24 cellular contexts compared by ENCODE assay signal in the genomic region with DNA sequence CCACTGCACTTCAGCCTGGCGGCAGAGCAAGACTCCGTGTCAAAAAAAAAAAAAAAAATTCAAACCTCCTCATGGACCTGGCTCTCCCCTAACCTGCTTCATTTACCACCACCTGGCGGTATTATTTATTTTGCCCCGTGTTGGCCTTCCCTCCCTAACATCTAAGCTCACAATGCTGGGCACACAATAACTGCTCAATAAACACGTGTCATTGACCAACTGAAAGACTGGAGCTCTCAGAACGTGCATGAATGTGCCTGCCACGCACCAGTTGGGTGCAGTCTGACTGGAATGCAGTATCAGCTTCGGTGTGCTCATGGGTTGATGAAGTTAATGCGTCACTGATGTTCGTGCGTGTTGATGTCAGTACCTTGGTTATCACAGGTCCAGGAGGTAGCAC.
DNase-seq lines count a peak whose midpoint lies in the region; ATAC-seq, FAIRE-seq and TF ChIP-seq lines count a peak whose summit lies in the region.
"Had no signal": no experiment of that assay in that cellular context is flagged by ENCODE, and none has a peak within 500 bp of the region (broad histone marks: within the 10 kb centered on the region; RNA-seq: fewer than 3 reads in every experiment).

No MANE protein-coding gene starts in this region.

- BruUV-seq in HepG2 (replicated peaks; lab: Mats Ljungman, UMichigan): no TSS peak
- BruUV-seq in K562 (replicated peaks; lab: Mats Ljungman, UMichigan): no TSS peak

- H3K27me3 ChIP-seq in HepG2 (ENCODE audit: control insufficient read depth in 1 of 2, insufficient read depth in 2 of 2, low read length in 2 of 2) (peaks cover 12 to 69% of the 10 kb centered on the region in 2 experiments), right lobe of liver (no peaks in the 10 kb centered on the region), K562 (ENCODE audit: control insufficient read depth in 2 of 2, insufficient read depth in 2 of 2, low read length in 2 of 2) (peaks cover 31 to 53% of the 10 kb centered on the region in 2 experiments)
- H3K27me3 ChIP-seq: BE2C; BLaER1 treated with 17β-estradiol and CSF1 and Interleukin-3, amounts not matched to agents 10 nM and 100 nM had no signal

- no peak for TF ChIP-seq EP300 in HepG2 (IDR thresholded peaks at IDR 0.05; ENCODE audit: low read depth in 2 of 2, low read length in 2 of 2)
- no peak for TF ChIP-seq EP300 in HepG2 (CRISPR knock-in tag; IDR thresholded peaks at IDR 0.05; ENCODE audit: borderline replicate concordance)
- no peak for TF ChIP-seq EP300 in K562 (IDR thresholded peaks at IDR 0.05; ENCODE audit: low read length)

- in situ Hi-C loops in HepG2 (cut with HindIII; ENCODE audit: extremely low pct_ligation_motif_present, low pct_unique_long_range_greater_than_20kb): loop anchor here (25.0 kb wide), 1 partner anchor 414 kb away; no protein-coding TSS in a partner anchor
- in situ Hi-C loops in K562 (cut with MboI): no loop called here

- H3K4me3 ChIP-seq in HepG2 (replicated peaks in 1 of 3; ENCODE audit: insufficient read depth in 1 of 3, low read depth in 2 of 3, low read length in 3 of 3) (no peak overlapping the region), right lobe of liver (no peak overlapping the region), K562 (no peak overlapping the region)
- H3K4me3 ChIP-seq: A549; BLaER1 treated with 17β-estradiol and CSF1 and Interleukin-3, amounts not matched to agents 10 nM and 100 nM; GM12878; GM23338 had no signal

- H3K36me3 ChIP-seq in HepG2 (replicated peaks in 1 of 2; ENCODE audit: control insufficient read depth in 1 of 2, insufficient read depth in 2 of 2, low read length in 2 of 2): no peaks in the 10 kb centered on the region
- no peaks in the 10 kb centered on the region for H3K36me3 ChIP-seq in right lobe of liver
- no peaks in the 10 kb centered on the region for H3K36me3 ChIP-seq in K562 (ENCODE audit: control insufficient read depth, insufficient read depth, low read length)
- H3K36me3 ChIP-seq: BE2C had no signal

- H3K79me2 ChIP-seq in HepG2 (ENCODE audit: insufficient read depth, low read length) (no peaks in the 10 kb centered on the region), K562 (ENCODE audit: control insufficient read depth, insufficient read depth, low read length) (no peaks in the 10 kb centered on the region)

- TF ChIP-seq CTCF in HepG2 (CRISPR knock-in tag; IDR thresholded peaks at IDR 0.05): no peak
- TF ChIP-seq CTCF in right lobe of liver (IDR thresholded peaks at IDR 0.05): no peak
- no peak for TF ChIP-seq CTCF in K562 (IDR thresholded peaks at IDR 0.05 in 2 of 3, conservative IDR thresholded peaks at IDR 0.05 in 1 of 3; ENCODE audit: insufficient read depth in 2 of 3, low read depth in 1 of 3, low read length in 3 of 3)

- intact Hi-C loops in HepG2 (cut with micrococcal nuclease; ENCODE audit: unreplicated experiment) (no loop called here), right lobe of liver (cut with DNase I) (no loop called here), K562 (cut with micrococcal nuclease) (no loop called here)

- no peak for DNase-seq in HepG2 (ENCODE audit: low spot score)
- no peak for DNase-seq in right lobe of liver
- DNase-seq in K562 (ENCODE audit: extremely low read depth in 1 of 4, low spot score in 3 of 4): no peak
- no peak for DNase-seq in urothelium cell line (ENCODE audit: low spot score)
- no peak for DNase-seq in NCI-H226
- DNase-seq: 8988T; ACHN; AML-193; BE2C; CD4-positive, alpha-beta T cell; CD8-positive, alpha-beta memory T cell; DMS 273 treated with DMSO at 0.1 percent for 48 hours; DMS79; EL; GDM1; H9; HFFc6 had no signal

- ATAC-seq in HepG2: no peak
- ATAC-seq in right lobe of liver: no peak
- ATAC-seq in K562: no peak; the same call in 2 of the 3 replicates
- ATAC-seq in GM18519 (IDR thresholded peaks at IDR 0.05; ENCODE audit: low FRiP score, unreplicated experiment): no peak
- ATAC-seq: A549, GM12878, GM23338, HCT116 had no signal

- H4K20me1 ChIP-seq in HepG2 (ENCODE audit: insufficient read depth, low read length): no peaks in the 10 kb centered on the region
- peaks cover 7% of the 10 kb centered on the region; the same call in 1 of the 2 replicates for H4K20me1 ChIP-seq in K562 (replicated peaks; ENCODE audit: control insufficient read depth, insufficient read depth, low read length)

- TF ChIP-seq RAD21 in HepG2 (CRISPR knock-in tag; IDR thresholded peaks at IDR 0.05) (no peak), K562 (CRISPR knock-in tag; conservative IDR thresholded peaks at IDR 0.05 in 1 of 2, IDR thresholded peaks at IDR 0.05 in 1 of 2) (0 out of 4 replicates have a peak, but pooled peaks of 1 of the 2 experiments have one; percentile 7)

- H3K4me1 ChIP-seq in HepG2 (ENCODE audit: insufficient read depth, low read length): peaks cover 8% of the 10 kb centered on the region; the same call in 1 of the 2 replicates
- H3K4me1 ChIP-seq in right lobe of liver: no peaks in the 10 kb centered on the region
- H3K4me1 ChIP-seq in K562 (replicated peaks in 1 of 2; ENCODE audit: control insufficient read depth in 2 of 2, insufficient read depth in 2 of 2, low read length in 2 of 2): peaks cover 0 to 14% of the 10 kb centered on the region in 2 experiments; a peak in 2 of 5 replicates
- H3K4me1 ChIP-seq: BE2C had no signal

- POLR2A ChIA-PET in HepG2 (lab: Yijun Ruan, JAX): no interaction called here
- POLR2A ChIA-PET in K562 (lab: Yijun Ruan, JAX): interaction anchor here (0.7 to 1.1 kb wide), 2 partner anchors 122 to 135 kb away, joined by 3 to 4 read pairs; no protein-coding TSS in a partner anchor

- TF ChIP-seq POLR2A in HepG2 (IDR thresholded peaks at IDR 0.05; ENCODE audit: insufficient read depth in 1 of 2, low read depth in 2 of 2, low read length in 2 of 2) (no peak), right lobe of liver (IDR thresholded peaks at IDR 0.05) (no peak), K562 (conservative IDR thresholded peaks at IDR 0.05) (no peak)

- 41% methylated on average over 11 of the region's 11 CpGs for WGBS in HepG2 (ENCODE audit: low lambda C conversion rate)
- WGBS in right lobe of liver (ENCODE audit: insufficient coverage, low coverage, low lambda C conversion rate, missing lambda C conversion rate): 61% methylated on average over 7 of the region's 11 CpGs
- 3% methylated on average over 11 of the region's 11 CpGs for WGBS in K562 (ENCODE audit: insufficient coverage, low coverage, missing lambda C conversion rate)

- H3K9ac ChIP-seq in HepG2 (ENCODE audit: insufficient read depth, low read depth, low read length): no peak overlapping the region
- H3K9ac ChIP-seq in K562 (ENCODE audit: insufficient read depth in 1 of 2, low read depth in 2 of 2, low read length in 2 of 2): no peak overlapping the region
- H3K9ac ChIP-seq: BLaER1 treated with 17β-estradiol and CSF1 and Interleukin-3, amounts not matched to agents 10 nM and 100 nM had no signal

- no peaks in the 10 kb centered on the region for H3K9me3 ChIP-seq in HepG2 (ENCODE audit: low read length)
- no peaks in the 10 kb centered on the region for H3K9me3 ChIP-seq in right lobe of liver
- H3K9me3 ChIP-seq in K562 (replicated peaks; ENCODE audit: control insufficient read depth, insufficient read depth, low read depth, low read length): no peaks in the 10 kb centered on the region
- H3K9me3 ChIP-seq: A549; BE2C; BLaER1 treated with 17β-estradiol and CSF1 and Interleukin-3, amounts not matched to agents 10 nM and 100 nM had no signal

- H2AFZ ChIP-seq in HepG2 (ENCODE audit: low read length): no peak overlapping the region
- no peak overlapping the region for H2AFZ ChIP-seq in K562 (ENCODE audit: low read depth, low read length)
- H2AFZ ChIP-seq: GM23338 had no signal

- no peaks in the 10 kb centered on the region for H3K9me1 ChIP-seq in K562 (ENCODE audit: control insufficient read depth, insufficient read depth, low read length)

- CTCF ChIA-PET in HepG2 (lab: Yijun Ruan, JAX; ENCODE audit: low intra/inter-chr PET ratio, low total read pairs): interaction anchor here (0.6 kb wide), 1 partner anchor 587 kb away, joined by 3 read pairs; no protein-coding TSS in a partner anchor
- CTCF ChIA-PET in K562 (lab: Yijun Ruan, JAX; ENCODE audit: low intra/inter-chr PET ratio): interaction anchor here (0.9 kb wide), 1 partner anchor 120 kb away, joined by 5 read pairs; no protein-coding TSS in a partner anchor

- no peak for FAIRE-seq in HepG2 (lab: Jason Lieb, UNC)
- FAIRE-seq in K562 (lab: Jason Lieb, UNC): no peak
- FAIRE-seq in urothelium cell line (lab: Jason Lieb, UNC): peak; percentile 92
- FAIRE-seq: A549, D721Med, GM12878 had no signal

- H3K27ac ChIP-seq in HepG2 (ENCODE audit: extremely low read length, insufficient read depth, low read length) (no peak overlapping the region), right lobe of liver (no peak overlapping the region), K562 (ENCODE audit: extremely low read depth, low read depth, low read length) (no peak overlapping the region)
- H3K27ac ChIP-seq: A549; BLaER1 treated with 17β-estradiol and CSF1 and Interleukin-3, amounts not matched to agents 10 nM and 100 nM had no signal

- H3K4me2 ChIP-seq in HepG2 (ENCODE audit: low read depth, low read length) (no peak overlapping the region), K562 (ENCODE audit: insufficient read depth, low read length) (no peak overlapping the region)
- H3K4me2 ChIP-seq: A549; BLaER1 treated with 17β-estradiol and CSF1 and Interleukin-3, amounts not matched to agents 10 nM and 100 nM; GM23338 had no signal

TF ChIP-seq in K562, 482 proteins besides CTCF, POLR2A, EP300 and RAD21:
- 0 out of 2 replicates have a peak, but pooled peaks have one; percentile 18 for TF ChIP-seq ZNF384 (IDR thresholded peaks at IDR 0.05; ENCODE audit: low read depth, low read length)
- TF ChIP-seq, protein P1, sequence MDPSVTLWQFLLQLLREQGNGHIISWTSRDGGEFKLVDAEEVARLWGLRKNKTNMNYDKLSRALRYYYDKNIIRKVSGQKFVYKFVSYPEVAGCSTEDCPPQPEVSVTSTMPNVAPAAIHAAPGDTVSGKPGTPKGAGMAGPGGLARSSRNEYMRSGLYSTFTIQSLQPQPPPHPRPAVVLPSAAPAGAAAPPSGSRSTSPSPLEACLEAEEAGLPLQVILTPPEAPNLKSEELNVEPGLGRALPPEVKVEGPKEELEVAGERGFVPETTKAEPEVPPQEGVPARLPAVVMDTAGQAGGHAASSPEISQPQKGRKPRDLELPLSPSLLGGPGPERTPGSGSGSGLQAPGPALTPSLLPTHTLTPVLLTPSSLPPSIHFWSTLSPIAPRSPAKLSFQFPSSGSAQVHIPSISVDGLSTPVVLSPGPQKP (CRISPR knock-in tag; IDR thresholded peaks at IDR 0.05): no peak
